Comparison of ENCODE assay signal across 8 cellular contexts in the genomic region with DNA sequence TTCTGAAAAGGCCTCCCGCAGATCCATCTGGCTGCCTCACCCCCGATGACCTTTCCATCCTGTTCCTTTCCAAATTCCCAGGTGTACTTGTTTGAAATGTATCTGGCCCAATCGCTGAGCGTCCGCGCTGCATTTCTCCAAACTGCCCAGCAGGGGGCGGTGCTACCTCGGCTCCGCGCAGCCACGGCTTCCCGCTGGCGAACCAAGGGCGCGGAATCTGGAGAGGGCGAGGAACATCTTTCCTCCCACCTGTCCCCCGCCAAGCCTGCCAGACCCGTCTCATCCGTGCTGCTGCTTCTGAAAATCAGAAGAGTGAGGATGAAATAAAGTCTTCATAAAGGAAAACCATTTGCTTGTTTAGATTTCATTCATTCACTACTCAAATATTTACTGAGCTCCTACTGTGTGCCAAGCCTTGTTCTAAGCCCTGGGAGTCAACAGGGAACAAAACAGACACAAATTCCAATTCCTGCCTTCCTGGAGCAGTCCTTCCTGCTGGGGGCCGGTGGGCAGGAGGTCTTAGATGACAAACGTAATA. TPM values are rescaled to one million over a fixed set of nuclear protein-coding genes. Genes with fewer than 3 reads are reported as not detected.
DNase-seq lines count a peak whose midpoint lies in the region; ATAC-seq and TF ChIP-seq lines count a peak whose summit lies in the region.

No MANE protein-coding gene starts in this region.

- peaks cover 22% of the 10 kb centered on the region for H3K27me3 Mint-ChIP-seq in CD4-positive, CD25-positive, alpha-beta regulatory T cell

- H3K4me1 ChIP-seq in CD4-positive, CD25-positive, alpha-beta regulatory T cell (ENCODE audit: control insufficient read depth, insufficient read depth, low read length, poor library complexity, severe bottlenecking), result peaks cover 6% of the 10 kb centered on the region
- no peaks in the 10 kb centered on the region for H3K4me1 ChIP-seq in Peyer's patch
- H3K4me1 ChIP-seq in vagina, result no peaks in the 10 kb centered on the region

- intact Hi-C loops in posterior cingulate gyrus (cut with DNase I) (loop anchor here (1.0 kb wide), 2 partner anchors 362 to 376 kb away; no protein-coding TSS in a partner anchor), vagina (cut with DNase I) (loop anchor here (10.0 kb wide), 1 partner anchor 368 kb away; no protein-coding TSS in a partner anchor)

- TF ChIP-seq POLR2A in Peyer's patch (IDR thresholded peaks at IDR 0.05) (no peak), vagina (IDR thresholded peaks at IDR 0.05) (no peak)

- no peaks in the 10 kb centered on the region for H3K27me3 ChIP-seq in CD4-positive, CD25-positive, alpha-beta regulatory T cell (ENCODE audit: control insufficient read depth, insufficient read depth, low read length)
- H3K27me3 ChIP-seq in Peyer's patch, result no peaks in the 10 kb centered on the region
- no peaks in the 10 kb centered on the region for H3K27me3 ChIP-seq in vagina

- peak overlapping the region in 2 of 4 donors; percentile 22 to 42 for H3K4me3 Mint-ChIP-seq in CD4-positive, CD25-positive, alpha-beta regulatory T cell

- H3K4me3 ChIP-seq in CD4-positive, CD25-positive, alpha-beta regulatory T cell (ENCODE audit: low read depth, low read length), result no peak overlapping the region
- H3K4me3 ChIP-seq in Peyer's patch (no peak overlapping the region), vagina (no peak overlapping the region)

- H3K36me3 Mint-ChIP-seq in CD4-positive, CD25-positive, alpha-beta regulatory T cell, result no peaks in the 10 kb centered on the region

- peaks cover 0 to 3% (median 0%) of the 10 kb centered on the region in 7 donors for H3K9me3 Mint-ChIP-seq in CD4-positive, CD25-positive, alpha-beta regulatory T cell

- no peaks in the 10 kb centered on the region for H3K9me3 ChIP-seq in CD4-positive, CD25-positive, alpha-beta regulatory T cell (ENCODE audit: control insufficient read depth in 2 of 2, low read length in 2 of 2)
- H3K9me3 ChIP-seq in Peyer's patch, result no peaks in the 10 kb centered on the region
- no peaks in the 10 kb centered on the region for H3K9me3 ChIP-seq in vagina

- no peak for ATAC-seq in CD4-positive, CD25-positive, alpha-beta regulatory T cell (ENCODE audit: low read depth in 2 of 2)
- ATAC-seq in HG02938 (IDR thresholded peaks at IDR 0.05; ENCODE audit: unreplicated experiment), result no peak

- peak; percentile 15 to 51 (median 44) for DNase-seq in CD4-positive, CD25-positive, alpha-beta regulatory T cell
- DNase-seq in HT1080 (ENCODE audit: low read depth) (peak; percentile 29), Peyer's patch (peak; percentile 23 to 74 (median 65)), glomerular endothelial cell (ENCODE audit: extremely low read depth, low read depth, low spot score) (peak; percentile 14), posterior cingulate gyrus (peak; percentile 43 to 95 (median 64)), vagina (ENCODE audit: extremely low spot score in 2 of 2) (peak in 1 of 2 donors; percentile 13)
- peak; percentile 84 for DNase-seq in activated effector memory CD4-positive, alpha-beta T cell treated with anti-CD3 and anti-CD28 coated beads, Interleukin-2, amount 50 U/mL, for 16 hours

- H3K36me3 ChIP-seq in CD4-positive, CD25-positive, alpha-beta regulatory T cell (ENCODE audit: control insufficient read depth, insufficient read depth, low read length), result no peaks in the 10 kb centered on the region
- no peaks in the 10 kb centered on the region for H3K36me3 ChIP-seq in Peyer's patch
- H3K36me3 ChIP-seq in vagina, result no peaks in the 10 kb centered on the region

- H3K27ac Mint-ChIP-seq in CD4-positive, CD25-positive, alpha-beta regulatory T cell, result peak overlapping the region in 1 of 3 donors; percentile 20

- TF ChIP-seq CTCF in Peyer's patch (IDR thresholded peaks at IDR 0.05) (peak; percentile 58 to 93 (median 76)), vagina (IDR thresholded peaks at IDR 0.05) (peak; percentile 62 to 77 (median 65))

- no peak overlapping the region for H3K27ac ChIP-seq in CD4-positive, CD25-positive, alpha-beta regulatory T cell (ENCODE audit: insufficient read depth, low read length, poor library complexity, severe bottlenecking)
- H3K27ac ChIP-seq in Peyer's patch (no peak overlapping the region), vagina (no peak overlapping the region)

- H3K4me1 Mint-ChIP-seq in CD4-positive, CD25-positive, alpha-beta regulatory T cell, result peaks cover 0 to 7% (median 0%) of the 10 kb centered on the region in 4 donors

RNA-seq across cellular contexts. Expression of a gene that starts 16.8 kb away (rescaled TPM):
- not detected for total RNA-seq in CD4-positive, CD25-positive, alpha-beta regulatory T cell
- not detected for polyA plus RNA-seq in CD4-positive, CD25-positive, alpha-beta regulatory T cell
- not detected in 2 replicates for total RNA-seq in HT1080 (2014; rRNA removed; shearing (Covaris generic))
- 0.14 TPM in 1 of 2 replicates, not detected in the other for polyA plus RNA-seq in HT1080 (2015; cell fraction: cytosol; rRNA removed)
- polyA plus RNA-seq in HT1080 (2015; cell fraction: nucleus; rRNA removed), result 0.85 TPM in 1 of 2 replicates, not detected in the other
- not detected for total RNA-seq in Peyer's patch
- total RNA-seq in glomerular endothelial cell, result not detected in 2 replicates
- not detected for total RNA-seq in vagina
